ENCODE assay signal across 21 cellular contexts in genomic region chr5:17491257-17491656, GRCh38. TPM values are rescaled to one million over a fixed set of nuclear protein-coding genes. Genes with fewer than 3 reads are reported as not detected.
"Had no signal": no experiment of that assay in that cellular context is flagged by ENCODE, and none has a peak within 500 bp of the region (broad histone marks: within the 10 kb centered on the region; RNA-seq: fewer than 3 reads in every experiment).

No MANE protein-coding gene starts in this region.

RNA-seq across cellular contexts. Expression of gene TAF11L2, which starts 6.8 kb away (rescaled TPM):
- total RNA-seq: activated naive CD4-positive, alpha-beta T cell treated with anti-CD3 and anti-CD28 coated beads for 36 hours; activated naive CD4-positive, alpha-beta T cell treated with anti-CD3 and anti-CD28 coated beads, Interleukin-2, amount 50 U/mL, for 72 hours; activated naive CD8-positive, alpha-beta T cell treated with anti-CD3 and anti-CD28 coated beads for 36 hours; activated naive CD8-positive, alpha-beta T cell treated with anti-CD3 and anti-CD28 coated beads, Interleukin-2, amount 10 ng/mL, durations not matched to agents 7 days and 5 days; activated T-cell treated with anti-CD3 and anti-CD28 coated beads, Interleukin-2, amount 50 U/mL, for 4 hours; activated T-cell treated with anti-CD3 and anti-CD28 coated beads, Interleukin-2, amount 50 U/mL, for 72 hours; activated T-helper 1 cell treated with anti-CD3 and anti-CD28 coated beads, Interleukin-12 subunit alpha, Interleukin-12 subunit beta, Interleukin-2, Interleukin-4 antibody, amounts not matched to agents 30 ng/mL and 10 ng/mL and 1 ng/mL, durations not matched to agents 14 hours and 24 hours and 36 hours; activated T-helper 17 cell treated with anti-CD3 and anti-CD28 coated beads, Interleukin-2, amount 50 U/mL, for 72 hours; activated T-helper 2 cell treated with anti-CD3 and anti-CD28 coated beads, Interferon-gamma antibody, Interleukin-2, Interleukin-4, amounts not matched to agents 10 μg/mL and 5 μg/mL and 100 μg/mL, durations not matched to agents 14 hours and 24 hours and 36 hours; adrenal gland; aorta; ascending aorta; astrocyte; body of pancreas; breast epithelium; bronchial epithelial cell; cardiac muscle cell; cardiac septum; cerebellum; chondrocyte had no signal
- polyA plus RNA-seq: adipose tissue, adrenal gland, aorta, cardiac muscle cell had no signal

RNA-seq across cellular contexts. Expression of gene TAF11L3, which starts 26.9 kb away (rescaled TPM):
- total RNA-seq: activated naive CD4-positive, alpha-beta T cell treated with anti-CD3 and anti-CD28 coated beads for 36 hours; activated naive CD4-positive, alpha-beta T cell treated with anti-CD3 and anti-CD28 coated beads, Interleukin-2, amount 50 U/mL, for 72 hours; activated naive CD8-positive, alpha-beta T cell treated with anti-CD3 and anti-CD28 coated beads for 36 hours; activated naive CD8-positive, alpha-beta T cell treated with anti-CD3 and anti-CD28 coated beads, Interleukin-2, amount 10 ng/mL, durations not matched to agents 7 days and 5 days; activated T-cell treated with anti-CD3 and anti-CD28 coated beads, Interleukin-2, amount 50 U/mL, for 4 hours; activated T-cell treated with anti-CD3 and anti-CD28 coated beads, Interleukin-2, amount 50 U/mL, for 72 hours; activated T-helper 1 cell treated with anti-CD3 and anti-CD28 coated beads, Interleukin-12 subunit alpha, Interleukin-12 subunit beta, Interleukin-2, Interleukin-4 antibody, amounts not matched to agents 30 ng/mL and 10 ng/mL and 1 ng/mL, durations not matched to agents 14 hours and 24 hours and 36 hours; activated T-helper 17 cell treated with anti-CD3 and anti-CD28 coated beads, Interleukin-2, amount 50 U/mL, for 72 hours; activated T-helper 2 cell treated with anti-CD3 and anti-CD28 coated beads, Interferon-gamma antibody, Interleukin-2, Interleukin-4, amounts not matched to agents 10 μg/mL and 5 μg/mL and 100 μg/mL, durations not matched to agents 14 hours and 24 hours and 36 hours; adrenal gland; aorta; ascending aorta; astrocyte; body of pancreas; breast epithelium; bronchial epithelial cell; cardiac muscle cell; cardiac septum; cerebellum; chondrocyte had no signal
- polyA plus RNA-seq: adipose tissue, adrenal gland, aorta, cardiac muscle cell had no signal

RNA-seq across cellular contexts. Expression of gene TAF11L4, which starts 30.3 kb away (rescaled TPM):
- total RNA-seq: activated naive CD4-positive, alpha-beta T cell treated with anti-CD3 and anti-CD28 coated beads for 36 hours; activated naive CD4-positive, alpha-beta T cell treated with anti-CD3 and anti-CD28 coated beads, Interleukin-2, amount 50 U/mL, for 72 hours; activated naive CD8-positive, alpha-beta T cell treated with anti-CD3 and anti-CD28 coated beads for 36 hours; activated naive CD8-positive, alpha-beta T cell treated with anti-CD3 and anti-CD28 coated beads, Interleukin-2, amount 10 ng/mL, durations not matched to agents 7 days and 5 days; activated T-cell treated with anti-CD3 and anti-CD28 coated beads, Interleukin-2, amount 50 U/mL, for 4 hours; activated T-cell treated with anti-CD3 and anti-CD28 coated beads, Interleukin-2, amount 50 U/mL, for 72 hours; activated T-helper 1 cell treated with anti-CD3 and anti-CD28 coated beads, Interleukin-12 subunit alpha, Interleukin-12 subunit beta, Interleukin-2, Interleukin-4 antibody, amounts not matched to agents 30 ng/mL and 10 ng/mL and 1 ng/mL, durations not matched to agents 14 hours and 24 hours and 36 hours; activated T-helper 17 cell treated with anti-CD3 and anti-CD28 coated beads, Interleukin-2, amount 50 U/mL, for 72 hours; activated T-helper 2 cell treated with anti-CD3 and anti-CD28 coated beads, Interferon-gamma antibody, Interleukin-2, Interleukin-4, amounts not matched to agents 10 μg/mL and 5 μg/mL and 100 μg/mL, durations not matched to agents 14 hours and 24 hours and 36 hours; adrenal gland; aorta; ascending aorta; astrocyte; body of pancreas; breast epithelium; bronchial epithelial cell; cardiac muscle cell; cardiac septum; cerebellum; chondrocyte had no signal
- polyA plus RNA-seq: adipose tissue, adrenal gland, aorta, cardiac muscle cell had no signal

RNA-seq across cellular contexts. Expression of gene TAF11L5, which starts 33.8 kb away (rescaled TPM):
- total RNA-seq: activated naive CD4-positive, alpha-beta T cell treated with anti-CD3 and anti-CD28 coated beads for 36 hours; activated naive CD4-positive, alpha-beta T cell treated with anti-CD3 and anti-CD28 coated beads, Interleukin-2, amount 50 U/mL, for 72 hours; activated naive CD8-positive, alpha-beta T cell treated with anti-CD3 and anti-CD28 coated beads for 36 hours; activated naive CD8-positive, alpha-beta T cell treated with anti-CD3 and anti-CD28 coated beads, Interleukin-2, amount 10 ng/mL, durations not matched to agents 7 days and 5 days; activated T-cell treated with anti-CD3 and anti-CD28 coated beads, Interleukin-2, amount 50 U/mL, for 4 hours; activated T-cell treated with anti-CD3 and anti-CD28 coated beads, Interleukin-2, amount 50 U/mL, for 72 hours; activated T-helper 1 cell treated with anti-CD3 and anti-CD28 coated beads, Interleukin-12 subunit alpha, Interleukin-12 subunit beta, Interleukin-2, Interleukin-4 antibody, amounts not matched to agents 30 ng/mL and 10 ng/mL and 1 ng/mL, durations not matched to agents 14 hours and 24 hours and 36 hours; activated T-helper 17 cell treated with anti-CD3 and anti-CD28 coated beads, Interleukin-2, amount 50 U/mL, for 72 hours; activated T-helper 2 cell treated with anti-CD3 and anti-CD28 coated beads, Interferon-gamma antibody, Interleukin-2, Interleukin-4, amounts not matched to agents 10 μg/mL and 5 μg/mL and 100 μg/mL, durations not matched to agents 14 hours and 24 hours and 36 hours; adrenal gland; aorta; ascending aorta; astrocyte; body of pancreas; breast epithelium; bronchial epithelial cell; cardiac muscle cell; cardiac septum; cerebellum; chondrocyte had no signal
- polyA plus RNA-seq: adipose tissue, adrenal gland, aorta, cardiac muscle cell had no signal

RNA-seq across cellular contexts. Expression of gene TAF11L6, which starts 37.2 kb away (rescaled TPM):
- total RNA-seq: activated naive CD4-positive, alpha-beta T cell treated with anti-CD3 and anti-CD28 coated beads for 36 hours; activated naive CD4-positive, alpha-beta T cell treated with anti-CD3 and anti-CD28 coated beads, Interleukin-2, amount 50 U/mL, for 72 hours; activated naive CD8-positive, alpha-beta T cell treated with anti-CD3 and anti-CD28 coated beads for 36 hours; activated naive CD8-positive, alpha-beta T cell treated with anti-CD3 and anti-CD28 coated beads, Interleukin-2, amount 10 ng/mL, durations not matched to agents 7 days and 5 days; activated T-cell treated with anti-CD3 and anti-CD28 coated beads, Interleukin-2, amount 50 U/mL, for 4 hours; activated T-cell treated with anti-CD3 and anti-CD28 coated beads, Interleukin-2, amount 50 U/mL, for 72 hours; activated T-helper 1 cell treated with anti-CD3 and anti-CD28 coated beads, Interleukin-12 subunit alpha, Interleukin-12 subunit beta, Interleukin-2, Interleukin-4 antibody, amounts not matched to agents 30 ng/mL and 10 ng/mL and 1 ng/mL, durations not matched to agents 14 hours and 24 hours and 36 hours; activated T-helper 17 cell treated with anti-CD3 and anti-CD28 coated beads, Interleukin-2, amount 50 U/mL, for 72 hours; activated T-helper 2 cell treated with anti-CD3 and anti-CD28 coated beads, Interferon-gamma antibody, Interleukin-2, Interleukin-4, amounts not matched to agents 10 μg/mL and 5 μg/mL and 100 μg/mL, durations not matched to agents 14 hours and 24 hours and 36 hours; adrenal gland; aorta; ascending aorta; astrocyte; body of pancreas; breast epithelium; bronchial epithelial cell; cardiac muscle cell; cardiac septum; cerebellum; chondrocyte had no signal
- polyA plus RNA-seq: adipose tissue, adrenal gland, aorta, cardiac muscle cell had no signal
